In the genomic region with DNA sequence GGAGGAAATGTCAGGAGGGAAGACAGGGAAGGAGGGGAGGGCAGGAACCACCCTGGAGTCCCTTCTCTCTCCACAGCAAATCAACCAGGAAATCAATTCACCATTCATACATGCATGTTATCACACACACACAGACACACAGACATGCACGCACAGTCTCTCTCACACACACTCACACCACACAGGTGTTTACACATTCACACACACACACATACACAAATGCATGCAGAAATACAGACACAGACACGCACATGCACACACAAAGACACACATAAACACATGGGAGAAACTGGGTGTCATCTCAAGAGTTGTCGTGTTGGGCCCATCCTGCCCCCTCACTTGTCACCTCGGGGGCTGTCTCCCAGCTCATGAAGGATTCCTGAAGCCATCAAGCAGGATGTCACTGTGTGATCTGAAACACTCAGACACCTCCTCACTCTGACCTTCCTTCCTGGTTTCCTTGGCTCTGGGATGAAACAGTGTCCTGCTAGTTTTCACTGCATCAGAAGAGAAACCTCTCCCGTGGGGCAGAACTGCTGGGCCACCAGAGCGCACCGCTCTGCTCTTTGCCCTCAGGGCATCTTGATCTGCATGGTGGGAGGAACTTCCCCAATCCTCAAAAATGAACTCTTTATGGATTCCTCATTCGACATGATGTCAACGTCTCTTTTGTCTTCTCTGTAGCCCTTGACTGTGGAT, we compare ENCODE assay signal across 19 cellular contexts. TPM values are rescaled to one million over a fixed set of nuclear protein-coding genes. Genes with fewer than 3 reads are reported as not detected.
"Had no signal": no experiment of that assay in that cellular context is flagged by ENCODE, and none has a peak within 500 bp of the region (broad histone marks: within the 10 kb centered on the region; RNA-seq: fewer than 3 reads in every experiment).

No MANE protein-coding gene starts in this region.

- DNase-seq: activated CD4-positive, alpha-beta memory T cell treated with anti-CD3 and anti-CD28 coated beads, Interleukin-2, amount 10 ng/mL, durations not matched to agents 7 days and 5 days; activated CD4-positive, alpha-beta T cell treated with anti-CD3 and anti-CD28 coated beads for 48 hours; activated CD4-positive, CD25-positive, alpha-beta regulatory T cell; activated gamma-delta T cell; cerebellar nuclear complex; effector CD8-positive, alpha-beta T cell; heart right ventricle; kidney glomerular epithelial cell; left ventricle myocardium superior; naive thymus-derived CD4-positive, alpha-beta T cell; stimulated activated CD4-positive, alpha-beta T cell treated with anti-CD3 and anti-CD28 coated beads, Interleukin-4, amount 100 ng/mL, for 1 hour; T-helper 1 cell; T-helper 9 cell; testis; upper lobe of left lung had no signal

- ATAC-seq: heart right ventricle, left ventricle myocardium superior had no signal

RNA-seq across cellular contexts. Expression of a gene that starts 9.2 kb away (rescaled TPM):
- total RNA-seq: activated CD4-positive, alpha-beta memory T cell treated with anti-CD3 and anti-CD28 coated beads, Interleukin-2, amount 10 ng/mL, durations not matched to agents 7 days and 5 days; ascending aorta; naive thymus-derived CD4-positive, alpha-beta T cell; right lobe of liver; testis had no signal

RNA-seq across cellular contexts. Expression of a gene that starts 15.8 kb away (rescaled TPM):
- total RNA-seq: activated CD4-positive, alpha-beta memory T cell treated with anti-CD3 and anti-CD28 coated beads, Interleukin-2, amount 10 ng/mL, durations not matched to agents 7 days and 5 days; ascending aorta; endothelial cell of umbilical vein; naive thymus-derived CD4-positive, alpha-beta T cell; right lobe of liver; smooth muscle cell had no signal

RNA-seq across cellular contexts. Expression of a gene that starts 28.1 kb away (rescaled TPM):
- total RNA-seq: ascending aorta had no signal
